In the genomic region with DNA sequence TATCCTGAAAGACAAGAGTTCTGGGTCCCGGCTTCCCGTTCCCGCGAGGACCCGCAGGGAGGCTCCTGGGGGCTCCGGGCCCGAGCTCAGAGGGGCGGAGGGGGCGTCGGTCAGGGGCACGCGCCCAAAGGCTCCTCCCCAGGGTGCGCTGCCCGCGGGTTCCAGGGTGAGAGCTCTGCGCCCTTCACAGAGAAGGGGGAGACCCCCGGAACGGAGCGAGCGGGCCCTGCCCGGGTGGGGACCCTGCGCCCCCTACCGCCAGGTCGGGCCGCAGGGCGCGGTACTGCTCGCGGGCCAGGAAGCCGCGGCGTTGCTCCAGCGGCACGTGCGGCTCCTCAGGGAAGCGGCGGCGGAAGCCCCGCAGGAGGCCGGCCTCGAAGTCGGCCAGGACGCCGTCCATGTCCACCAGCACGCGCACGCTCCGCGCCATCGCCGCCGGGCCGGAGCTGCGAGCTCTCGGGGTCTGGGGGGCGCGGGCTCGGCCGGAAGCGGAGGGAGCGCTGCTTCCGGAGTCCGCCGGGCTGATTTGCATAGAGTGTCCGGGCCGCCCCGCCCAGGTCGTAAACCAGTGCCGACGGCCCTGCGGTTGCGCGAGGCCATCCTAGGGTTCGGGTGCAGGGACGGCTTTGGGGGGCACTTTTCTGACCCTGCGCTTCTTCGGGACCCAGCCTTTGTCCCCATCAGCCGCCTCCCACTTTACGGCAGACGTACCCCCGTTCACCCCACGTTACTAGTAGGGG, we compare ENCODE assay signal across 1 cellular context.
A peak's percentile ranks its signal among the peaks of the same experiment; 100 is the strongest.
TF ChIP-seq lines count a peak whose summit lies in the region.

A gene (minus strand): TSS at position 465 of the 740 bp plus-strand sequence. CDS start 35 bp downstream, at position 430.

TF ChIP-seq in HepG2, 621 proteins besides CTCF, POLR2A, EP300 and RAD21 (continued from another document and continues in another):
- peak; percentile 81; the same call in 1 of the 2 replicates for TF ChIP-seq BRD4 (CRISPR knock-in tag; IDR thresholded peaks at IDR 0.05)
- peak; percentile 6; the same call in 1 of the 2 replicates for TF ChIP-seq BCL6 (CRISPR knock-in tag; IDR thresholded peaks at IDR 0.05)
- TF ChIP-seq HNRNPUL1 (IDR thresholded peaks at IDR 0.05; ENCODE audit: low read depth, low read length) = no peak
- TF ChIP-seq ZNF761 (CRISPR knock-in tag; conservative IDR thresholded peaks at IDR 0.05) = peak; percentile 95
- peak; percentile 53; the same call in 1 of the 2 replicates for TF ChIP-seq ZNF510 (CRISPR knock-in tag; IDR thresholded peaks at IDR 0.05; ENCODE audit: low read depth)
- peak; percentile 52; the same call in 1 of the 2 replicates for TF ChIP-seq TOE1 (CRISPR knock-in tag; IDR thresholded peaks at IDR 0.05)
- TF ChIP-seq, protein P1, sequence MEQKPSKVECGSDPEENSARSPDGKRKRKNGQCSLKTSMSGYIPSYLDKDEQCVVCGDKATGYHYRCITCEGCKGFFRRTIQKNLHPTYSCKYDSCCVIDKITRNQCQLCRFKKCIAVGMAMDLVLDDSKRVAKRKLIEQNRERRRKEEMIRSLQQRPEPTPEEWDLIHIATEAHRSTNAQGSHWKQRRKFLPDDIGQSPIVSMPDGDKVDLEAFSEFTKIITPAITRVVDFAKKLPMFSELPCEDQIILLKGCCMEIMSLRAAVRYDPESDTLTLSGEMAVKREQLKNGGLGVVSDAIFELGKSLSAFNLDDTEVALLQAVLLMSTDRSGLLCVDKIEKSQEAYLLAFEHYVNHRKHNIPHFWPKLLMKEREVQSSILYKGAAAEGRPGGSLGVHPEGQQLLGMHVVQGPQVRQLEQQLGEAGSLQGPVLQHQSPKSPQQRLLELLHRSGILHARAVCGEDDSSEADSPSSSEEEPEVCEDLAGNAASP (CRISPR knock-in tag; IDR thresholded peaks at IDR 0.05; ENCODE audit: borderline replicate concordance) = peak; percentile 43; the same call in 1 of the 2 replicates
- no peak for TF ChIP-seq ZNF660 (CRISPR knock-in tag; IDR thresholded peaks at IDR 0.05; ENCODE audit: borderline replicate concordance, low read depth)
- TF ChIP-seq TMF1 (CRISPR knock-in tag; IDR thresholded peaks at IDR 0.05; ENCODE audit: low read depth) = peak; percentile 94
- TF ChIP-seq, protein P2, sequence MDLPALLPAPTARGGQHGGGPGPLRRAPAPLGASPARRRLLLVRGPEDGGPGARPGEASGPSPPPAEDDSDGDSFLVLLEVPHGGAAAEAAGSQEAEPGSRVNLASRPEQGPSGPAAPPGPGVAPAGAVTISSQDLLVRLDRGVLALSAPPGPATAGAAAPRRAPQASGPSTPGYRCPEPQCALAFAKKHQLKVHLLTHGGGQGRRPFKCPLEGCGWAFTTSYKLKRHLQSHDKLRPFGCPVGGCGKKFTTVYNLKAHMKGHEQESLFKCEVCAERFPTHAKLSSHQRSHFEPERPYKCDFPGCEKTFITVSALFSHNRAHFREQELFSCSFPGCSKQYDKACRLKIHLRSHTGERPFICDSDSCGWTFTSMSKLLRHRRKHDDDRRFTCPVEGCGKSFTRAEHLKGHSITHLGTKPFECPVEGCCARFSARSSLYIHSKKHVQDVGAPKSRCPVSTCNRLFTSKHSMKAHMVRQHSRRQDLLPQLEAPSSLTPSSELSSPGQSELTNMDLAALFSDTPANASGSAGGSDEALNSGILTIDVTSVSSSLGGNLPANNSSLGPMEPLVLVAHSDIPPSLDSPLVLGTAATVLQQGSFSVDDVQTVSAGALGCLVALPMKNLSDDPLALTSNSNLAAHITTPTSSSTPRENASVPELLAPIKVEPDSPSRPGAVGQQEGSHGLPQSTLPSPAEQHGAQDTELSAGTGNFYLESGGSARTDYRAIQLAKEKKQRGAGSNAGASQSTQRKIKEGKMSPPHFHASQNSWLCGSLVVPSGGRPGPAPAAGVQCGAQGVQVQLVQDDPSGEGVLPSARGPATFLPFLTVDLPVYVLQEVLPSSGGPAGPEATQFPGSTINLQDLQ (CRISPR knock-in tag; IDR thresholded peaks at IDR 0.05) = peak; percentile 95; the same call in 1 of the 2 replicates
- TF ChIP-seq, protein P3, sequence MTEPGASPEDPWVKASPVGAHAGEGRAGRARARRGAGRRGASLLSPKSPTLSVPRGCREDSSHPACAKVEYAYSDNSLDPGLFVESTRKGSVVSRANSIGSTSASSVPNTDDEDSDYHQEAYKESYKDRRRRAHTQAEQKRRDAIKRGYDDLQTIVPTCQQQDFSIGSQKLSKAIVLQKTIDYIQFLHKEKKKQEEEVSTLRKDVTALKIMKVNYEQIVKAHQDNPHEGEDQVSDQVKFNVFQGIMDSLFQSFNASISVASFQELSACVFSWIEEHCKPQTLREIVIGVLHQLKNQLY (CRISPR knock-in tag; IDR thresholded peaks at IDR 0.05) = no peak
- peak; percentile 97 for TF ChIP-seq ZNF547 (CRISPR knock-in tag; IDR thresholded peaks at IDR 0.05)
- TF ChIP-seq ZNF766 (CRISPR knock-in tag; IDR thresholded peaks at IDR 0.05; ENCODE audit: borderline replicate concordance) = peak; percentile 99; the same call in 1 of the 2 replicates
- TF ChIP-seq SOX6 (IDR thresholded peaks at IDR 0.05) = no peak
- peak; percentile 51 for TF ChIP-seq SOX6 (CRISPR knock-in tag; IDR thresholded peaks at IDR 0.05)
- no peak for TF ChIP-seq ZNF670 (CRISPR knock-in tag; IDR thresholded peaks at IDR 0.05; ENCODE audit: borderline replicate concordance)
- TF ChIP-seq KDM4B (CRISPR knock-in tag; IDR thresholded peaks at IDR 0.05) = no peak; the same call in none of the 2 replicates
- TF ChIP-seq, protein P4, sequence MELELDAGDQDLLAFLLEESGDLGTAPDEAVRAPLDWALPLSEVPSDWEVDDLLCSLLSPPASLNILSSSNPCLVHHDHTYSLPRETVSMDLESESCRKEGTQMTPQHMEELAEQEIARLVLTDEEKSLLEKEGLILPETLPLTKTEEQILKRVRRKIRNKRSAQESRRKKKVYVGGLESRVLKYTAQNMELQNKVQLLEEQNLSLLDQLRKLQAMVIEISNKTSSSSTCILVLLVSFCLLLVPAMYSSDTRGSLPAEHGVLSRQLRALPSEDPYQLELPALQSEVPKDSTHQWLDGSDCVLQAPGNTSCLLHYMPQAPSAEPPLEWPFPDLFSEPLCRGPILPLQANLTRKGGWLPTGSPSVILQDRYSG (CRISPR knock-in tag; IDR thresholded peaks at IDR 0.05) = peak; percentile 87; the same call in 1 of the 2 replicates
- no peak; the same call in 1 of the 2 replicates for TF ChIP-seq ISX (CRISPR knock-in tag; conservative IDR thresholded peaks at IDR 0.05)
- peak; percentile 97 for TF ChIP-seq ZSCAN20 (CRISPR knock-in tag; IDR thresholded peaks at IDR 0.05; ENCODE audit: borderline replicate concordance)
- TF ChIP-seq GABPB1 (CRISPR knock-in tag; IDR thresholded peaks at IDR 0.05) = peak; percentile 93
- peak; percentile 97 for TF ChIP-seq ASH2L (IDR thresholded peaks at IDR 0.05; ENCODE audit: insufficient read length, low read depth, low read length)
- TF ChIP-seq, protein P5, sequence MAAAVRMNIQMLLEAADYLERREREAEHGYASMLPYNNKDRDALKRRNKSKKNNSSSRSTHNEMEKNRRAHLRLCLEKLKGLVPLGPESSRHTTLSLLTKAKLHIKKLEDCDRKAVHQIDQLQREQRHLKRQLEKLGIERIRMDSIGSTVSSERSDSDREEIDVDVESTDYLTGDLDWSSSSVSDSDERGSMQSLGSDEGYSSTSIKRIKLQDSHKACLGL (CRISPR knock-in tag; IDR thresholded peaks at IDR 0.05) = peak; percentile 68
- TF ChIP-seq ZNF720 (CRISPR knock-in tag; IDR thresholded peaks at IDR 0.05) = no peak
- TF ChIP-seq KAT2B (IDR thresholded peaks at IDR 0.05; ENCODE audit: borderline replicate concordance, low read depth, low read length) = no peak
- peak; percentile 98 for TF ChIP-seq ATF7-NPFF (CRISPR knock-in tag; IDR thresholded peaks at IDR 0.05; ENCODE audit: low read depth)
- 0 out of 2 replicates have a peak, but pooled peaks have one; percentile 22 for TF ChIP-seq U2AF2 (IDR thresholded peaks at IDR 0.05; ENCODE audit: low read depth, low read length)
- peak in 1 of 2 experiments; percentile 90; a peak in 2 of 4 replicates for TF ChIP-seq KLF16 (CRISPR knock-in tag; IDR thresholded peaks at IDR 0.05)
- TF ChIP-seq FOXA3 (CRISPR knock-in tag; IDR thresholded peaks at IDR 0.05) = peak; percentile 32; the same call in 1 of the 2 replicates
- TF ChIP-seq HHEX (CRISPR knock-in tag; IDR thresholded peaks at IDR 0.05) = no peak
- TF ChIP-seq SMAD9 (CRISPR knock-in tag; IDR thresholded peaks at IDR 0.05) = no peak
- peak; percentile 46 for TF ChIP-seq ZNF317 (CRISPR knock-in tag; IDR thresholded peaks at IDR 0.05)
- TF ChIP-seq, protein P6, sequence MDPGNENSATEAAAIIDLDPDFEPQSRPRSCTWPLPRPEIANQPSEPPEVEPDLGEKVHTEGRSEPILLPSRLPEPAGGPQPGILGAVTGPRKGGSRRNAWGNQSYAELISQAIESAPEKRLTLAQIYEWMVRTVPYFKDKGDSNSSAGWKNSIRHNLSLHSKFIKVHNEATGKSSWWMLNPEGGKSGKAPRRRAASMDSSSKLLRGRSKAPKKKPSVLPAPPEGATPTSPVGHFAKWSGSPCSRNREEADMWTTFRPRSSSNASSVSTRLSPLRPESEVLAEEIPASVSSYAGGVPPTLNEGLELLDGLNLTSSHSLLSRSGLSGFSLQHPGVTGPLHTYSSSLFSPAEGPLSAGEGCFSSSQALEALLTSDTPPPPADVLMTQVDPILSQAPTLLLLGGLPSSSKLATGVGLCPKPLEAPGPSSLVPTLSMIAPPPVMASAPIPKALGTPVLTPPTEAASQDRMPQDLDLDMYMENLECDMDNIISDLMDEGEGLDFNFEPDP (CRISPR knock-in tag; conservative IDR thresholded peaks at IDR 0.05) = no peak
- peak; percentile 87; the same call in 1 of the 2 replicates for TF ChIP-seq ZNF343 (CRISPR knock-in tag; IDR thresholded peaks at IDR 0.05)
- TF ChIP-seq, protein P7, sequence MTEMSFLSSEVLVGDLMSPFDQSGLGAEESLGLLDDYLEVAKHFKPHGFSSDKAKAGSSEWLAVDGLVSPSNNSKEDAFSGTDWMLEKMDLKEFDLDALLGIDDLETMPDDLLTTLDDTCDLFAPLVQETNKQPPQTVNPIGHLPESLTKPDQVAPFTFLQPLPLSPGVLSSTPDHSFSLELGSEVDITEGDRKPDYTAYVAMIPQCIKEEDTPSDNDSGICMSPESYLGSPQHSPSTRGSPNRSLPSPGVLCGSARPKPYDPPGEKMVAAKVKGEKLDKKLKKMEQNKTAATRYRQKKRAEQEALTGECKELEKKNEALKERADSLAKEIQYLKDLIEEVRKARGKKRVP (CRISPR knock-in tag; IDR thresholded peaks at IDR 0.05) = no peak
- peak; percentile 47; the same call in 1 of the 2 replicates for TF ChIP-seq GATA4 (IDR thresholded peaks at IDR 0.05; ENCODE audit: borderline replicate concordance, low read depth)
- TF ChIP-seq ZNF256 (CRISPR knock-in tag; conservative IDR thresholded peaks at IDR 0.05) = 0 out of 2 replicates have a peak, but pooled peaks have one; percentile 40
- TF ChIP-seq SP140L (CRISPR knock-in tag; IDR thresholded peaks at IDR 0.05; ENCODE audit: borderline replicate concordance) = peak; percentile 43; the same call in 1 of the 2 replicates
- TF ChIP-seq ZNF558 (CRISPR knock-in tag; IDR thresholded peaks at IDR 0.05; ENCODE audit: borderline replicate concordance) = peak; percentile 88; the same call in 1 of the 2 replicates
- TF ChIP-seq, protein P8, sequence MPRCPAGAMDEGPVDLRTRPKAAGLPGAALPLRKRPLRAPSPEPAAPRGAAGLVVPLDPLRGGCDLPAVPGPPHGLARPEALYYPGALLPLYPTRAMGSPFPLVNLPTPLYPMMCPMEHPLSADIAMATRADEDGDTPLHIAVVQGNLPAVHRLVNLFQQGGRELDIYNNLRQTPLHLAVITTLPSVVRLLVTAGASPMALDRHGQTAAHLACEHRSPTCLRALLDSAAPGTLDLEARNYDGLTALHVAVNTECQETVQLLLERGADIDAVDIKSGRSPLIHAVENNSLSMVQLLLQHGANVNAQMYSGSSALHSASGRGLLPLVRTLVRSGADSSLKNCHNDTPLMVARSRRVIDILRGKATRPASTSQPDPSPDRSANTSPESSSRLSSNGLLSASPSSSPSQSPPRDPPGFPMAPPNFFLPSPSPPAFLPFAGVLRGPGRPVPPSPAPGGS (CRISPR knock-in tag; IDR thresholded peaks at IDR 0.05) = peak; percentile 96
- TF ChIP-seq, protein P9, sequence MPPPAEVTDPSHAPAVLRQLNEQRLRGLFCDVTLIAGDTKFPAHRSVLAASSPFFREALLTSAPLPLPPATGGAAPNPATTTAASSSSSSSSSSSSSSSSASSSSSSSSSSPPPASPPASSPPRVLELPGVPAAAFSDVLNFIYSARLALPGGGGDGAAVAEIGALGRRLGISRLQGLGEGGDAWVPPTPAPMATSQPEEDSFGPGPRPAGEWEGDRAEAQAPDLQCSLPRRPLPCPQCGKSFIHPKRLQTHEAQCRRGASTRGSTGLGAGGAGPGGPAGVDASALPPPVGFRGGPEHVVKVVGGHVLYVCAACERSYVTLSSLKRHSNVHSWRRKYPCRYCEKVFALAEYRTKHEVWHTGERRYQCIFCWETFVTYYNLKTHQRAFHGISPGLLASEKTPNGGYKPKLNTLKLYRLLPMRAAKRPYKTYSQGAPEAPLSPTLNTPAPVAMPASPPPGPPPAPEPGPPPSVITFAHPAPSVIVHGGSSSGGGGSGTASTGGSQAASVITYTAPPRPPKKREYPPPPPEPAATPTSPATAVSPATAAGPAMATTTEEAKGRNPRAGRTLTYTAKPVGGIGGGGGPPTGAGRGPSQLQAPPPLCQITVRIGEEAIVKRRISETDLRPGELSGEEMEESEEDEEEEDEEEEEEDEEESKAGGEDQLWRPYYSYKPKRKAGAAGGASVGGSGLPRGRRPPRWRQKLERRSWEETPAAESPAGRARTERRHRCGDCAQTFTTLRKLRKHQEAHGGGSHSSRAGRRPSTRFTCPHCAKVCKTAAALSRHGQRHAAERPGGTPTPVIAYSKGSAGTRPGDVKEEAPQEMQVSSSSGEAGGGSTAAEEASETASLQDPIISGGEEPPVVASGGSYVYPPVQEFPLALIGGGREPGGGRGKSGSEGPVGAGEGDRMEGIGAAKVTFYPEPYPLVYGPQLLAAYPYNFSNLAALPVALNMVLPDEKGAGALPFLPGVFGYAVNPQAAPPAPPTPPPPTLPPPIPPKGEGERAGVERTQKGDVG (CRISPR knock-in tag; IDR thresholded peaks at IDR 0.05; ENCODE audit: borderline replicate concordance) = no peak
- no peak for TF ChIP-seq THYN1 (CRISPR knock-in tag; IDR thresholded peaks at IDR 0.05; ENCODE audit: borderline replicate concordance, low read depth)
- TF ChIP-seq CBX2 (IDR thresholded peaks at IDR 0.05; ENCODE audit: low read depth, low read length) = no peak
- 0 out of 2 replicates have a peak, but pooled peaks have one; percentile 35 for TF ChIP-seq CBX2 (CRISPR knock-in tag; IDR thresholded peaks at IDR 0.05; ENCODE audit: low read depth)
